Comparison of ENCODE assay signal across 8 cellular contexts in the genomic region with DNA sequence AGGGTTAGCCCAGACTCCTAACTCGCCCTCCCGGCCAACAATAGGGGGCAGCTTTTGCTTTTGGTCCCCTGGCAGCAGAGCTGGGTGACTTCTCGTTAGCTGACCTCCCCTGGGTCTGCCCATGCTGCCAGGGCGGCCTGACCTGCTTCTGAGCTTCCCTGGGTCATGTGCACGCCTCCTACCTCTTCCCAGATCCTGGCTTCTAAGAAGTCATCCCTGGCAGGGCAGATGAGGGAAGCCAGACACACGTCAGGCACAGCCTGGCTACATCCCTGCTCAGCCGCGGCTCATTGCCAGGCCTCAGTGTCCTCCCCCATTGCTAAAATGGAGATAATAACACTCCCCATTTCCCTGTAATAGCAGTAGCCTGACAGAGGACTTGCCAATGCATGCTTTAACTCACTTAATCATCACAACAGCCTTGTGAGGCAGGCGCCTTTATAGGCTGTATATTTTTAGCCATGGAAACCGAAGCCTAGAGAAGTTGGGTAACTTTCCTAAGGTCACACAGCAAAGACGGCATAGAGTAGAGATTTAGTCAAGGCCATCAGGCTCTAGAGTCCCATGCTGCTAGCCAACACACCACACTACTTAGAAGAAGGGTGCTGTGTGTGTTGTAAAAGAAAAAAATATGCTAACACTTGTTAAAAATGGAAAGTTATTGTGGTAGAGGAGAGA. TPM values are rescaled to one million over a fixed set of nuclear protein-coding genes. Genes with fewer than 3 reads are reported as not detected.
DNase-seq lines count a peak whose midpoint lies in the region; ATAC-seq and TF ChIP-seq lines count a peak whose summit lies in the region.

No MANE protein-coding gene starts in this region.

- H3K27me3 ChIP-seq in IMR-90 (ENCODE audit: control insufficient read depth, insufficient read depth, low read length) (no peaks in the 10 kb centered on the region; the same call in 1 of the 2 replicates), smooth muscle cell (ENCODE audit: low read depth) (no peaks in the 10 kb centered on the region)
- H3K27me3 ChIP-seq in effector memory CD4-positive, alpha-beta T cell (replicated peaks; ENCODE audit: control insufficient read depth, insufficient read depth, low read length, poor library complexity, severe bottlenecking), result no peaks in the 10 kb centered on the region

- H3K27ac ChIP-seq in IMR-90 (ENCODE audit: insufficient read depth, low read length) (no peak overlapping the region), smooth muscle cell (ENCODE audit: low read depth) (peak overlapping the region; percentile 47)
- no peak overlapping the region for H3K27ac ChIP-seq in effector memory CD4-positive, alpha-beta T cell (ENCODE audit: insufficient read depth, low read length, poor library complexity, severe bottlenecking)

- H3K36me3 ChIP-seq in IMR-90 (ENCODE audit: control insufficient read depth, insufficient read depth, low read length), result peaks cover 3% of the 10 kb centered on the region; the same call in 1 of the 2 replicates
- H3K36me3 ChIP-seq in smooth muscle cell (ENCODE audit: low read depth), result no peaks in the 10 kb centered on the region
- peaks cover 19% of the 10 kb centered on the region for H3K36me3 ChIP-seq in effector memory CD4-positive, alpha-beta T cell (ENCODE audit: control insufficient read depth, insufficient read depth, low read length)

- no peaks in the 10 kb centered on the region for H3K79me2 ChIP-seq in smooth muscle cell (ENCODE audit: low read depth)

- in situ Hi-C loops in IMR-90 (cut with MboI; ENCODE audit: low sequenced_read_pairs), result no loop called here

- no peak overlapping the region for H2BK120ac ChIP-seq in IMR-90 (ENCODE audit: low read depth, low read length)

- H3K4me1 Mint-ChIP-seq in activated T-helper 17 cell treated with anti-CD3 and anti-CD28 coated beads, Interleukin-2, amount 50 U/mL, for 72 hours, result peaks cover 22% of the 10 kb centered on the region

- POLR2A ChIA-PET in IMR-90 (lab: Charles Lee; ENCODE audit: unreplicated experiment), result no interaction called here

- no TSS peak for BruUV-seq in IMR-90 (replicated peaks; lab: Mats Ljungman, UMichigan)

- intact Hi-C loops in IMR-90 (cut with micrococcal nuclease) (no loop called here), left cardiac atrium (cut with DNase I) (no loop called here)

- no peak overlapping the region for H3K4me3 ChIP-seq in IMR-90 (ENCODE audit: insufficient read depth, low read depth, low read length)
- H3K4me3 ChIP-seq in smooth muscle cell, result no peak overlapping the region
- no peak overlapping the region for H3K4me3 ChIP-seq in effector memory CD4-positive, alpha-beta T cell (ENCODE audit: insufficient read depth, low read depth, low read length, poor library complexity, severe bottlenecking)

- H3K9ac ChIP-seq in IMR-90 (ENCODE audit: low read depth, low read length) (no peak overlapping the region), smooth muscle cell (ENCODE audit: low read depth) (peak overlapping the region; percentile 14)

- no peak overlapping the region for H3K4me2 ChIP-seq in IMR-90 (ENCODE audit: low read depth, low read length)
- peak overlapping the region; percentile 92 for H3K4me2 ChIP-seq in smooth muscle cell

- TF ChIP-seq CTCF in IMR-90 (conservative IDR thresholded peaks at IDR 0.05; ENCODE audit: low read depth, low read length), result no peak
- no peak for TF ChIP-seq CTCF in smooth muscle cell (IDR thresholded peaks at IDR 0.05; ENCODE audit: borderline replicate concordance, insufficient read depth, poor library complexity, severe bottlenecking)

- peaks cover 54% of the 10 kb centered on the region for H3K36me3 Mint-ChIP-seq in activated T-helper 17 cell treated with anti-CD3 and anti-CD28 coated beads, Interleukin-2, amount 50 U/mL, for 72 hours (ENCODE audit: low read depth)

- H4K20me1 ChIP-seq in IMR-90 (ENCODE audit: insufficient read depth, low read length) (no peaks in the 10 kb centered on the region), smooth muscle cell (ENCODE audit: low read depth) (peaks cover 7% of the 10 kb centered on the region)

- H2AK5ac ChIP-seq in IMR-90 (ENCODE audit: low read depth, low read length), result no peak overlapping the region; the same call in 1 of the 2 replicates

- peak overlapping the region; percentile 21 for H2AK9ac ChIP-seq in IMR-90 (replicated peaks; ENCODE audit: low read depth, low read length, poor library complexity)

- H3F3A ChIP-seq in smooth muscle cell (ENCODE audit: low read depth), result peaks cover 3% of the 10 kb centered on the region

- H3K14ac ChIP-seq in IMR-90 (replicated peaks; ENCODE audit: low read depth, low read length), result no peak overlapping the region

- no peak overlapping the region for H3K18ac ChIP-seq in IMR-90 (ENCODE audit: low read depth, low read length)

- dilution Hi-C loops in IMR-90 (cut with HindIII; ENCODE audit: low sequenced_read_pairs, unreplicated experiment), result no loop called here

- no peak for TF ChIP-seq RAD21 in IMR-90 (IDR thresholded peaks at IDR 0.05; ENCODE audit: low read length)

- peak overlapping the region; percentile 85 for H3K4me3 Mint-ChIP-seq in activated T-helper 17 cell treated with anti-CD3 and anti-CD28 coated beads, Interleukin-2, amount 50 U/mL, for 72 hours

- no peak overlapping the region for H2BK15ac ChIP-seq in IMR-90 (ENCODE audit: low read depth, low read length)

- TF ChIP-seq POLR2A in IMR-90 (IDR thresholded peaks at IDR 0.05; ENCODE audit: low read depth, low read length), result no peak

- H4K8ac ChIP-seq in IMR-90 (ENCODE audit: low read depth in 2 of 2, low read length in 2 of 2), result no peak overlapping the region

- CTCF ChIA-PET in IMR-90 (lab: Yijun Ruan, JAX), result interaction anchor here (0.7 kb wide), 1 partner anchor 422 kb away, joined by 3 read pairs; no protein-coding TSS in a partner anchor

- no peak overlapping the region for H2BK20ac ChIP-seq in IMR-90 (ENCODE audit: low read depth, low read length)

- H3K9me3 ChIP-seq in IMR-90 (ENCODE audit: control insufficient read depth, insufficient read depth, low read length), result no peaks in the 10 kb centered on the region
- no peaks in the 10 kb centered on the region for H3K9me3 ChIP-seq in smooth muscle cell (replicated peaks; ENCODE audit: low read depth)
- no peaks in the 10 kb centered on the region for H3K9me3 ChIP-seq in effector memory CD4-positive, alpha-beta T cell (ENCODE audit: control insufficient read depth, low read length)

- no peak overlapping the region for H2BK5ac ChIP-seq in IMR-90 (ENCODE audit: low read depth, low read length, poor library complexity, severe bottlenecking)

- H3K4ac ChIP-seq in IMR-90 (ENCODE audit: low read depth, low read length), result no peak overlapping the region

- no peak overlapping the region for H3K23ac ChIP-seq in IMR-90 (ENCODE audit: low read depth, low read length)

- no peaks in the 10 kb centered on the region for H3K27me3 Mint-ChIP-seq in activated T-helper 17 cell treated with anti-CD3 and anti-CD28 coated beads, Interleukin-2, amount 50 U/mL, for 72 hours

- 0 out of 2 replicates have a peak, but pooled peaks cover 5% of the 10 kb centered on the region for H3K9me1 ChIP-seq in IMR-90 (ENCODE audit: insufficient read depth, low read length)

- peak; percentile 27 for DNase-seq in IMR-90
- peak; percentile 79 for DNase-seq in left cardiac atrium
- no peak for DNase-seq in smooth muscle cell (lab: John Stamatoyannopoulos, UW; ENCODE audit: unreplicated experiment)
- no peak for DNase-seq in effector memory CD4-positive, alpha-beta T cell
- DNase-seq in C1 segment of cervical spinal cord (lab: John Stamatoyannopoulos, UW), result no peak
- DNase-seq in NCI-H1694 (lab: John Stamatoyannopoulos, UW), result no peak

- 79% methylated on average over 2 of the region's 11 CpGs; no CpG with 5 or more reads in 1 of the 2 experiments for WGBS in IMR-90 (ENCODE audit: extremely low coverage in 2 of 2, insufficient read length in 1 of 2), 2 experiments
- WGBS in smooth muscle cell (ENCODE audit: low lambda C conversion rate), result 35% methylated on average over 11 of the region's 11 CpGs

- H3K27ac Mint-ChIP-seq in activated T-helper 17 cell treated with anti-CD3 and anti-CD28 coated beads, Interleukin-2, amount 50 U/mL, for 72 hours, result peak overlapping the region; percentile 15

- H3K9me3 Mint-ChIP-seq in activated T-helper 17 cell treated with anti-CD3 and anti-CD28 coated beads, Interleukin-2, amount 50 U/mL, for 72 hours, result no peaks in the 10 kb centered on the region

- H4K91ac ChIP-seq in IMR-90 (ENCODE audit: insufficient read depth, low read depth, low read length), result no peak overlapping the region

- peak; percentile 24 for ATAC-seq in IMR-90 (ENCODE audit: low read depth)
- ATAC-seq in activated T-helper 17 cell treated with anti-CD3 and anti-CD28 coated beads, Interleukin-2, amount 50 U/mL, for 72 hours (replicated peaks), result no peak
- ATAC-seq in left cardiac atrium, result peak; percentile 40 to 80
- no peak for ATAC-seq in GM18502 (IDR thresholded peaks at IDR 0.05; ENCODE audit: poor library complexity, unreplicated experiment)

- no peak overlapping the region for H3K56ac ChIP-seq in IMR-90 (ENCODE audit: extremely low read depth, insufficient read depth, low read length)

- H2AFZ ChIP-seq in IMR-90 (replicated peaks; ENCODE audit: low read length, poor library complexity), result no peak overlapping the region
- H2AFZ ChIP-seq in smooth muscle cell (ENCODE audit: low read depth), result no peak overlapping the region

- H4K5ac ChIP-seq in IMR-90 (ENCODE audit: low read depth, low read length), result no peak overlapping the region

- H3K4me1 ChIP-seq in IMR-90 (ENCODE audit: control insufficient read depth, insufficient read depth, low read length) (peaks cover 6% of the 10 kb centered on the region), smooth muscle cell (ENCODE audit: low read depth) (peaks cover 14% of the 10 kb centered on the region)
- H3K4me1 ChIP-seq in effector memory CD4-positive, alpha-beta T cell (ENCODE audit: control insufficient read depth, insufficient read depth, low read length, poor library complexity, severe bottlenecking), result peaks cover 30% of the 10 kb centered on the region

- H3K79me1 ChIP-seq in IMR-90 (ENCODE audit: low read depth in 1 of 2, low read length in 2 of 2), result no peaks in the 10 kb centered on the region

RNA-seq across cellular contexts. Expression of gene KCNK6, which starts 2.1 kb away (rescaled TPM):
- total RNA-seq in IMR-90 (2012; rRNA removed), result 2.7 and 2.8 TPM in 2 replicates
- polyA plus RNA-seq in IMR-90 (2012; rRNA removed), result 3.9 and 4.5 TPM in 2 replicates
- polyA plus RNA-seq in IMR-90 (2012; cell fraction: cytosol; rRNA removed), result 3.3 and 4.2 TPM in 2 replicates
- polyA plus RNA-seq in IMR-90 (2012; cell fraction: nucleus; rRNA removed; ENCODE audit: low replicate concordance), result 2.9 and 3.1 TPM in 2 replicates
- 10 to 100 TPM; 13.7 to 19.4 TPM for total RNA-seq in activated T-helper 17 cell treated with anti-CD3 and anti-CD28 coated beads, Interleukin-2, amount 50 U/mL, for 72 hours
- 1 to 10 TPM; 2.7 to 5.5 TPM for total RNA-seq in left cardiac atrium
- total RNA-seq in smooth muscle cell, result 6.5 and 7.2 TPM in 2 replicates
- polyA plus RNA-seq in smooth muscle cell, result 12.6 and 13.4 TPM in 2 replicates

RNA-seq across cellular contexts. Expression of gene YIF1B, which starts 6.0 kb away (rescaled TPM):
- total RNA-seq in IMR-90 (2012; rRNA removed) (72.2 and 78.9 TPM in 2 replicates), left cardiac atrium (10 to 100 TPM; 24.2 to 31.5 TPM), smooth muscle cell (80.1 and 87.5 TPM in 2 replicates)
- polyA plus RNA-seq in IMR-90 (2012; rRNA removed) (162 and 165 TPM in 2 replicates), smooth muscle cell (185 and 216 TPM in 2 replicates)
- polyA plus RNA-seq in IMR-90 (2012; cell fraction: cytosol; rRNA removed), result 95.0 and 225 TPM in 2 replicates
- 92.8 and 241 TPM in 2 replicates for polyA plus RNA-seq in IMR-90 (2012; cell fraction: nucleus; rRNA removed; ENCODE audit: low replicate concordance)
- total RNA-seq in activated T-helper 17 cell treated with anti-CD3 and anti-CD28 coated beads, Interleukin-2, amount 50 U/mL, for 72 hours, result 10 to 100 TPM; 77.2 to 84.3 TPM

RNA-seq across cellular contexts. Expression of gene CATSPERG, which starts 13.8 kb away (rescaled TPM):
- total RNA-seq in IMR-90 (2012; rRNA removed), result 0.18 TPM in 1 of 2 replicates, not detected in the other
- 0.16 and 0.34 TPM in 2 replicates for polyA plus RNA-seq in IMR-90 (2012; rRNA removed)
- polyA plus RNA-seq in IMR-90 (2012; cell fraction: cytosol; rRNA removed), result 0.08 and 0.21 TPM in 2 replicates
- polyA plus RNA-seq in IMR-90 (2012; cell fraction: nucleus; rRNA removed; ENCODE audit: low replicate concordance), result 1.1 and 1.9 TPM in 2 replicates
- 10 to 100 TPM in 1 of 2 donors, 1 to 10 TPM in 1; 5.0 to 15.2 TPM for total RNA-seq in activated T-helper 17 cell treated with anti-CD3 and anti-CD28 coated beads, Interleukin-2, amount 50 U/mL, for 72 hours
- 1 to 10 TPM in 1 of 2 donors, under 1 TPM in 1; 0.91 to 1.9 TPM for total RNA-seq in left cardiac atrium
- total RNA-seq in smooth muscle cell, result 0.94 TPM in 1 of 2 replicates, not detected in the other
- polyA plus RNA-seq in smooth muscle cell, result 0.32 and 0.98 TPM in 2 replicates

RNA-seq across cellular contexts. Expression of gene C19orf33, which starts 17.7 kb away (rescaled TPM):
- total RNA-seq in IMR-90 (2012; rRNA removed), result 1.4 TPM in 1 of 2 replicates, not detected in the other
- 0.80 and 0.96 TPM in 2 replicates for polyA plus RNA-seq in IMR-90 (2012; rRNA removed)
- 0.44 and 3.1 TPM in 2 replicates for polyA plus RNA-seq in IMR-90 (2012; cell fraction: cytosol; rRNA removed)
- polyA plus RNA-seq in IMR-90 (2012; cell fraction: nucleus; rRNA removed; ENCODE audit: low replicate concordance), result not detected in 2 replicates
- under 1 TPM in 1 of 2 donors, not detected in 1; 0.87 TPM for total RNA-seq in activated T-helper 17 cell treated with anti-CD3 and anti-CD28 coated beads, Interleukin-2, amount 50 U/mL, for 72 hours
- total RNA-seq in left cardiac atrium, result 1 to 10 TPM; 2.1 to 5.9 TPM
- 97.5 and 136 TPM in 2 replicates for total RNA-seq in smooth muscle cell
- 22.1 and 96.5 TPM in 2 replicates for polyA plus RNA-seq in smooth muscle cell

RNA-seq across cellular contexts. Expression of gene PSMD8, which starts 52.6 kb away (rescaled TPM):
- total RNA-seq in IMR-90 (2012; rRNA removed) (502 and 644 TPM in 2 replicates), left cardiac atrium (100 to 1,000 TPM; 216 to 290 TPM), smooth muscle cell (279 and 377 TPM in 2 replicates)
- polyA plus RNA-seq in IMR-90 (2012; rRNA removed) (475 and 538 TPM in 2 replicates), smooth muscle cell (387 and 404 TPM in 2 replicates)
- 171 and 501 TPM in 2 replicates for polyA plus RNA-seq in IMR-90 (2012; cell fraction: cytosol; rRNA removed)
- polyA plus RNA-seq in IMR-90 (2012; cell fraction: nucleus; rRNA removed; ENCODE audit: low replicate concordance), result 160 and 200 TPM in 2 replicates
- 100 to 1,000 TPM; 166 to 242 TPM for total RNA-seq in activated T-helper 17 cell treated with anti-CD3 and anti-CD28 coated beads, Interleukin-2, amount 50 U/mL, for 72 hours

Comparison
In these comparisons a context has a peak if more than half of its experiments do, and no peak if none do; other contexts are left out.
1. ATAC-seq: peak in IMR-90 (single experiment) and left cardiac atrium (2 of 2); none in activated T-helper 17 cell treated with anti-CD3 and anti-CD28 coated beads, Interleukin-2, amount 50 U/mL, for 72 hours (single experiment) and GM18502 (single experiment).
2. DNase-seq: peak in IMR-90 (single experiment) and left cardiac atrium (single experiment); none in smooth muscle cell (single experiment), effector memory CD4-positive, alpha-beta T cell (0 of 3), C1 segment of cervical spinal cord (0 of 14) and NCI-H1694 (single experiment).